22 cellular contexts compared by ENCODE assay signal in genomic region chr10:57898231-57898630, GRCh38.
DNase-seq lines count a peak whose midpoint lies in the region; ATAC-seq and TF ChIP-seq lines count a peak whose summit lies in the region.
"Had no signal": no experiment of that assay in that cellular context is flagged by ENCODE, and none has a peak within 500 bp of the region (broad histone marks: within the 10 kb centered on the region; RNA-seq: fewer than 3 reads in every experiment).

No MANE protein-coding gene starts in this region.

- H3K4ac ChIP-seq in trophoblast cell (ENCODE audit: low read depth, low read length), result no peak overlapping the region

- no peak overlapping the region for H3K18ac ChIP-seq in trophoblast cell (ENCODE audit: low read length)

- H3K4me3 ChIP-seq in trophoblast cell (ENCODE audit: low read depth, low read length) (no peak overlapping the region), prostate gland (no peak overlapping the region), esophagus squamous epithelium (no peak overlapping the region), left lung (no peak overlapping the region)
- H3K4me3 ChIP-seq: smooth muscle cell, vagina had no signal

- no peak overlapping the region for H3K9ac ChIP-seq in trophoblast cell (ENCODE audit: low read length)

- H3K4me1 ChIP-seq in foreskin keratinocyte (no peaks in the 10 kb centered on the region), trophoblast cell (ENCODE audit: control insufficient read depth in 1 of 2, insufficient read depth in 2 of 2, low read length in 2 of 2) (peaks cover 5% of the 10 kb centered on the region in 2 experiments), prostate gland (replicated peaks) (no peaks in the 10 kb centered on the region), esophagus squamous epithelium (no peaks in the 10 kb centered on the region), left lung (no peaks in the 10 kb centered on the region)
- H3K4me1 ChIP-seq: vagina had no signal

- no peak overlapping the region for H4K8ac ChIP-seq in trophoblast cell (ENCODE audit: low read depth, low read length)

- H2BK12ac ChIP-seq in trophoblast cell (ENCODE audit: low read length), result peak overlapping the region; percentile 81

- no peak for TF ChIP-seq CTCF in foreskin keratinocyte (conservative IDR thresholded peaks at IDR 0.05)
- TF ChIP-seq CTCF in prostate gland (IDR thresholded peaks at IDR 0.05), result no peak
- TF ChIP-seq CTCF in esophagus squamous epithelium (IDR thresholded peaks at IDR 0.05), result no peak
- TF ChIP-seq CTCF in left lung (IDR thresholded peaks at IDR 0.05), result no peak

- H3K9me3 ChIP-seq in trophoblast cell (ENCODE audit: insufficient read depth, low read depth, low read length) (no peaks in the 10 kb centered on the region), prostate gland (no peaks in the 10 kb centered on the region), esophagus squamous epithelium (peaks cover 0 to 5% (median 0%) of the 10 kb centered on the region in 3 donors), left lung (peaks cover 0 to 9% of the 10 kb centered on the region in 2 donors)
- H3K9me3 ChIP-seq: vagina had no signal

- no CpG with 5 or more reads among the region's 4 CpGs for WGBS in trophoblast cell (ENCODE audit: extremely low coverage, insufficient coverage, insufficient read length)
- WGBS in prostate gland, result 52% methylated on average over 4 of the region's 4 CpGs
- WGBS in esophagus squamous epithelium, 2 donors, result 33 to 57% methylated on average over 4 of the region's 4 CpGs

- H3K79me2 ChIP-seq in trophoblast cell (ENCODE audit: control insufficient read depth, insufficient read depth, low read length, poor library complexity), result no peaks in the 10 kb centered on the region

- intact Hi-C loops in prostate gland (cut with DNase I) (no loop called here), esophagus squamous epithelium (cut with DNase I) (no loop called here), left lung (cut with DNase I) (no loop called here)

- TF ChIP-seq POLR2A in prostate gland (IDR thresholded peaks at IDR 0.05) (no peak), esophagus squamous epithelium (IDR thresholded peaks at IDR 0.05) (no peak)

- H2BK120ac ChIP-seq in trophoblast cell (ENCODE audit: insufficient read depth, low read length, poor library complexity), result no peak overlapping the region

- H2AFZ ChIP-seq in trophoblast cell (ENCODE audit: insufficient read depth, low read length, poor library complexity), result no peak overlapping the region

- no peaks in the 10 kb centered on the region for H3K79me1 ChIP-seq in trophoblast cell (ENCODE audit: low read length)

- no peak overlapping the region for H3K4me2 ChIP-seq in trophoblast cell (ENCODE audit: low read length)
- H3K4me2 ChIP-seq: smooth muscle cell had no signal

- H3K27me3 ChIP-seq in foreskin keratinocyte, result no peaks in the 10 kb centered on the region
- no peaks in the 10 kb centered on the region for H3K27me3 ChIP-seq in trophoblast cell (ENCODE audit: insufficient read depth, low read length)
- H3K27me3 ChIP-seq in prostate gland (replicated peaks; ENCODE audit: insufficient read depth), result no peaks in the 10 kb centered on the region
- H3K27me3 ChIP-seq in esophagus squamous epithelium, result no peaks in the 10 kb centered on the region
- no peaks in the 10 kb centered on the region for H3K27me3 ChIP-seq in left lung
- H3K27me3 ChIP-seq: vagina had no signal

- H2BK5ac ChIP-seq in trophoblast cell (ENCODE audit: low read depth, low read length, poor library complexity), result no peak overlapping the region

- H4K12ac ChIP-seq in trophoblast cell (ENCODE audit: low read depth, low read length), result no peak overlapping the region

- DNase-seq in DMS53 treated with DMSO at 0.1 percent for 48 hours (lab: John Stamatoyannopoulos, UW; ENCODE audit: unreplicated experiment) (peak; percentile 68), NCI-H526 (lab: John Stamatoyannopoulos, UW) (peak; percentile 94 to 96), foreskin keratinocyte (peak; percentile 7 to 30), trophoblast cell (peak; percentile 14 to 65), prostate gland (ENCODE audit: low spot score) (no peak), esophagus squamous epithelium (lab: John Stamatoyannopoulos, UW) (no peak), left lung (no peak)
- DNase-seq: activated CD4-positive, alpha-beta T cell treated with anti-CD3 and anti-CD28 coated beads, Interleukin-2, amount 50 U/mL, for 1 hour; activated gamma-delta T cell treated with Interleukin-2 at 50 U/mL for 16 hours; caudate nucleus; CD4-positive, CD25-positive, alpha-beta regulatory T cell; DMS79 treated with DMSO at 0.1 percent for 48 hours; head of caudate nucleus; islet precursor cell; NCI-H1092; NCI-H2081; SIG-M5; stimulated activated CD4-positive, alpha-beta T cell treated with anti-CD3 and anti-CD28 coated beads, Interleukin-4, amount 100 ng/mL, for 24 hours had no signal

- H3K27ac ChIP-seq in foreskin keratinocyte (no peak overlapping the region), trophoblast cell (ENCODE audit: low read depth, low read length) (no peak overlapping the region), prostate gland (no peak overlapping the region), esophagus squamous epithelium (no peak overlapping the region), left lung (no peak overlapping the region)
- H3K27ac ChIP-seq: vagina had no signal

- no peak overlapping the region for H3K23ac ChIP-seq in trophoblast cell (ENCODE audit: low read length)

- H2AK5ac ChIP-seq in trophoblast cell (ENCODE audit: low read length), result no peak overlapping the region

- H3K36me3 ChIP-seq in trophoblast cell (ENCODE audit: control insufficient read depth in 1 of 2, insufficient read depth in 2 of 2, low read length in 2 of 2) (no peaks in the 10 kb centered on the region), prostate gland (no peaks in the 10 kb centered on the region), esophagus squamous epithelium (no peaks in the 10 kb centered on the region), left lung (no peaks in the 10 kb centered on the region)
- H3K36me3 ChIP-seq: vagina had no signal

- H4K91ac ChIP-seq in trophoblast cell (ENCODE audit: low read depth, low read length), result peak overlapping the region; percentile 21

- ATAC-seq in foreskin keratinocyte, result no peak
- no peak for ATAC-seq in left lung
- no peak for ATAC-seq in HG03097 (IDR thresholded peaks at IDR 0.05; ENCODE audit: low FRiP score, unreplicated experiment)
- ATAC-seq: natural killer cell treated with Interleukin-12 subunit alpha and Interleukin-12 subunit beta and Interleukin-15 and Interleukin-18, amount 100 ng/mL, for 72 hours had no signal

- no peak overlapping the region for H3K14ac ChIP-seq in trophoblast cell (ENCODE audit: low read length)

Comparison
In these comparisons a context has a peak if more than half of its experiments do, and no peak if none do; other contexts are left out.
1. DNase-seq: peak in DMS53 treated with DMSO at 0.1 percent for 48 hours (single experiment), NCI-H526 (2 of 2), foreskin keratinocyte (2 of 2) and trophoblast cell (2 of 2); none in prostate gland (single experiment), esophagus squamous epithelium (single experiment) and left lung (0 of 2).